Comparison of ENCODE assay signal across 8 cellular contexts in genomic region chr16:88238732-88239274, GRCh38.
A peak's percentile ranks its signal among the peaks of the same experiment; 100 is the strongest.
DNase-seq lines count a peak whose midpoint lies in the region; TF ChIP-seq lines count a peak whose summit lies in the region.
"Not testable (repeated sequence)": the region's sequence is repeated elsewhere in the genome, so short reads cannot be mapped to it uniquely, and the experiment has no call there.

No MANE protein-coding gene starts in this region.

- intact Hi-C loops in Calu3 (cut with micrococcal nuclease; ENCODE audit: unreplicated experiment); sigmoid colon (cut with DNase I): not testable (repeated sequence)

- H3K27ac ChIP-seq in sigmoid colon (peak overlapping the region; percentile 65 to 84 (median 73)), tibial nerve (peak overlapping the region in 2 of 4 donors; percentile 59 to 66)

- not testable (repeated sequence) for H3K9me3 Mint-ChIP-seq in Calu3 (ENCODE audit: low read depth, unreplicated experiment)

- TF ChIP-seq POLR2A in sigmoid colon (IDR thresholded peaks at IDR 0.05); tibial nerve (IDR thresholded peaks at IDR 0.05): not testable (repeated sequence)

- not testable (repeated sequence) for H3K36me3 ChIP-seq in sigmoid colon, tibial nerve

- peaks cover 41% of the 10 kb centered on the region for H3K36me3 Mint-ChIP-seq in Calu3 (ENCODE audit: insufficient read depth, unreplicated experiment)

- CTCF ChIA-PET in Calu3 (lab: Charles Lee) = not testable (repeated sequence)

- H3K27ac Mint-ChIP-seq in Calu3 (ENCODE audit: unreplicated experiment) = peak overlapping the region; percentile 97

- peaks cover 59% of the 10 kb centered on the region for H3K4me1 Mint-ChIP-seq in Calu3 (ENCODE audit: low read depth, unreplicated experiment)

- H3K27me3 Mint-ChIP-seq in Calu3 (ENCODE audit: unreplicated experiment) = not testable (repeated sequence)

- WGBS in sigmoid colon, 2 donors = 40 to 58% methylated on average over 5 to 6 of the region's 8 CpGs
- WGBS in tibial nerve, 2 donors = 29 to 40% methylated on average over 5 to 6 of the region's 8 CpGs

- H3K4me3 ChIP-seq in sigmoid colon, tibial nerve: not testable (repeated sequence)

- H3K9me3 ChIP-seq in sigmoid colon, tibial nerve: not testable (repeated sequence)

- not testable (repeated sequence) for H3K27me3 ChIP-seq in sigmoid colon, tibial nerve

- peak in 2 of 4 donors; percentile 30 to 85 for TF ChIP-seq EP300 in sigmoid colon (IDR thresholded peaks at IDR 0.05)
- TF ChIP-seq EP300 in tibial nerve (IDR thresholded peaks at IDR 0.05) = peak in 1 of 2 donors; percentile 38

- BruUV-seq in Calu3 (replicated peaks; lab: Mats Ljungman, UMichigan) = not testable (repeated sequence)

- DNase-seq in Calu3 (peak; percentile 97), HS-5 (ENCODE audit: low read depth) (peak; percentile 71), RKO (ENCODE audit: low spot score) (peak; percentile 89), activated T-cell treated with anti-CD3 and anti-CD28 coated beads for 48 hours (ENCODE audit: low read depth) (peak; percentile 35), epidermal melanocyte (ENCODE audit: insufficient read length, low spot score) (peak; percentile 76), kidney tubule cell (ENCODE audit: low spot score) (peak; percentile 98), sigmoid colon (peak; percentile 98), tibial nerve (ENCODE audit: low spot score in 2 of 2) (peak; percentile 76 to 94)

- H3K4me3 Mint-ChIP-seq in Calu3 (ENCODE audit: low read depth, unreplicated experiment) = not testable (repeated sequence)

- H3K4me1 ChIP-seq in sigmoid colon (peaks cover 0 to 47% (median 32%) of the 10 kb centered on the region in 4 donors), tibial nerve (peaks cover 0 to 18% (median 4%) of the 10 kb centered on the region in 4 donors)

- not testable (repeated sequence) for TF ChIP-seq CTCF in Calu3 (IDR thresholded peaks at IDR 0.05; ENCODE audit: unreplicated experiment); sigmoid colon (IDR thresholded peaks at IDR 0.05); tibial nerve (IDR thresholded peaks at IDR 0.05)

Comparison
In these comparisons a context has a peak if more than half of its experiments do, and no peak if none do; other contexts are left out.
1. DNase-seq: peak in every context shown above with its lines; median percentile 98 in kidney tubule cell; 98 in sigmoid colon; 97 in Calu3; 89 in RKO; 85 in tibial nerve; 76 in epidermal melanocyte; 71 in HS-5; 35 in activated T-cell treated with anti-CD3 and anti-CD28 coated beads for 48 hours.